In genomic region chr4:2418652-2419571, GRCh38 we compare ENCODE assay signal across 1 cellular context.
TF ChIP-seq lines count a peak whose summit lies in the region.

CFAP99 (plus strand) TSS chr4:2418955.

TF ChIP-seq in HepG2, 621 proteins besides CTCF, POLR2A, EP300 and RAD21 (continued from another document and continues in another):
- TF ChIP-seq ZNF770 (CRISPR knock-in tag; IDR thresholded peaks at IDR 0.05) (no peak), SSRP1 (CRISPR knock-in tag; IDR thresholded peaks at IDR 0.05) (no peak), ZFY (CRISPR knock-in tag; IDR thresholded peaks at IDR 0.05) (peak; percentile 68), THYN1 (CRISPR knock-in tag; IDR thresholded peaks at IDR 0.05; ENCODE audit: borderline replicate concordance, low read depth) (no peak), KLF6 (CRISPR knock-in tag; IDR thresholded peaks at IDR 0.05) (no peak), HDAC1 (CRISPR knock-in tag; IDR thresholded peaks at IDR 0.05) (peak; percentile 71), ZSCAN25 (CRISPR knock-in tag; IDR thresholded peaks at IDR 0.05) (no peak), RXRB (CRISPR knock-in tag; IDR thresholded peaks at IDR 0.05; ENCODE audit: borderline replicate concordance) (no peak), ZNF18 (CRISPR knock-in tag; IDR thresholded peaks at IDR 0.05; ENCODE audit: insufficient replicate concordance) (no peak), CSRNP2 (CRISPR knock-in tag; conservative IDR thresholded peaks at IDR 0.05; ENCODE audit: low read depth) (no peak), HHEX (CRISPR knock-in tag; IDR thresholded peaks at IDR 0.05) (no peak), CEBPG (CRISPR knock-in tag; IDR thresholded peaks at IDR 0.05) (peak; percentile 6; the same call in 1 of the 2 replicates), GATA4 (IDR thresholded peaks at IDR 0.05; ENCODE audit: borderline replicate concordance, low read depth) (no peak), ZNF264 (CRISPR knock-in tag; IDR thresholded peaks at IDR 0.05) (no peak), ZNF253 (CRISPR knock-in tag; IDR thresholded peaks at IDR 0.05; ENCODE audit: borderline replicate concordance) (no peak), ZNF317 (CRISPR knock-in tag; IDR thresholded peaks at IDR 0.05) (no peak), ZNF281 (CRISPR knock-in tag; IDR thresholded peaks at IDR 0.05; ENCODE audit: borderline replicate concordance) (no peak), ZNF33A (CRISPR knock-in tag; IDR thresholded peaks at IDR 0.05; ENCODE audit: borderline replicate concordance) (no peak), ZNF12 (CRISPR knock-in tag; IDR thresholded peaks at IDR 0.05) (no peak), PRDM15 (CRISPR knock-in tag; IDR thresholded peaks at IDR 0.05) (no peak), ARHGAP35 (CRISPR knock-in tag; IDR thresholded peaks at IDR 0.05; ENCODE audit: borderline replicate concordance) (no peak)
- TF ChIP-seq, protein P1, sequence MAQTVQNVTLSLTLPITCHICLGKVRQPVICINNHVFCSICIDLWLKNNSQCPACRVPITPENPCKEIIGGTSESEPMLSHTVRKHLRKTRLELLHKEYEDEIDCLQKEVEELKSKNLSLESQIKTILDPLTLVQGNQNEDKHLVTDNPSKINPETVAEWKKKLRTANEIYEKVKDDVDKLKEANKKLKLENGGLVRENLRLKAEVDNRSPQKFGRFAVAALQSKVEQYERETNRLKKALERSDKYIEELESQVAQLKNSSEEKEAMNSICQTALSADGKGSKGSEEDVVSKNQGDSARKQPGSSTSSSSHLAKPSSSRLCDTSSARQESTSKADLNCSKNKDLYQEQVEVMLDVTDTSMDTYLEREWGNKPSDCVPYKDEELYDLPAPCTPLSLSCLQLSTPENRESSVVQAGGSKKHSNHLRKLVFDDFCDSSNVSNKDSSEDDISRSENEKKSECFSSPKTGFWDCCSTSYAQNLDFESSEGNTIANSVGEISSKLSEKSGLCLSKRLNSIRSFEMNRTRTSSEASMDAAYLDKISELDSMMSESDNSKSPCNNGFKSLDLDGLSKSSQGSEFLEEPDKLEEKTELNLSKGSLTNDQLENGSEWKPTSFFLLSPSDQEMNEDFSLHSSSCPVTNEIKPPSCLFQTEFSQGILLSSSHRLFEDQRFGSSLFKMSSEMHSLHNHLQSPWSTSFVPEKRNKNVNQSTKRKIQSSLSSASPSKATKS (CRISPR knock-in tag; IDR thresholded peaks at IDR 0.05), result no peak
- TF ChIP-seq, protein P2, sequence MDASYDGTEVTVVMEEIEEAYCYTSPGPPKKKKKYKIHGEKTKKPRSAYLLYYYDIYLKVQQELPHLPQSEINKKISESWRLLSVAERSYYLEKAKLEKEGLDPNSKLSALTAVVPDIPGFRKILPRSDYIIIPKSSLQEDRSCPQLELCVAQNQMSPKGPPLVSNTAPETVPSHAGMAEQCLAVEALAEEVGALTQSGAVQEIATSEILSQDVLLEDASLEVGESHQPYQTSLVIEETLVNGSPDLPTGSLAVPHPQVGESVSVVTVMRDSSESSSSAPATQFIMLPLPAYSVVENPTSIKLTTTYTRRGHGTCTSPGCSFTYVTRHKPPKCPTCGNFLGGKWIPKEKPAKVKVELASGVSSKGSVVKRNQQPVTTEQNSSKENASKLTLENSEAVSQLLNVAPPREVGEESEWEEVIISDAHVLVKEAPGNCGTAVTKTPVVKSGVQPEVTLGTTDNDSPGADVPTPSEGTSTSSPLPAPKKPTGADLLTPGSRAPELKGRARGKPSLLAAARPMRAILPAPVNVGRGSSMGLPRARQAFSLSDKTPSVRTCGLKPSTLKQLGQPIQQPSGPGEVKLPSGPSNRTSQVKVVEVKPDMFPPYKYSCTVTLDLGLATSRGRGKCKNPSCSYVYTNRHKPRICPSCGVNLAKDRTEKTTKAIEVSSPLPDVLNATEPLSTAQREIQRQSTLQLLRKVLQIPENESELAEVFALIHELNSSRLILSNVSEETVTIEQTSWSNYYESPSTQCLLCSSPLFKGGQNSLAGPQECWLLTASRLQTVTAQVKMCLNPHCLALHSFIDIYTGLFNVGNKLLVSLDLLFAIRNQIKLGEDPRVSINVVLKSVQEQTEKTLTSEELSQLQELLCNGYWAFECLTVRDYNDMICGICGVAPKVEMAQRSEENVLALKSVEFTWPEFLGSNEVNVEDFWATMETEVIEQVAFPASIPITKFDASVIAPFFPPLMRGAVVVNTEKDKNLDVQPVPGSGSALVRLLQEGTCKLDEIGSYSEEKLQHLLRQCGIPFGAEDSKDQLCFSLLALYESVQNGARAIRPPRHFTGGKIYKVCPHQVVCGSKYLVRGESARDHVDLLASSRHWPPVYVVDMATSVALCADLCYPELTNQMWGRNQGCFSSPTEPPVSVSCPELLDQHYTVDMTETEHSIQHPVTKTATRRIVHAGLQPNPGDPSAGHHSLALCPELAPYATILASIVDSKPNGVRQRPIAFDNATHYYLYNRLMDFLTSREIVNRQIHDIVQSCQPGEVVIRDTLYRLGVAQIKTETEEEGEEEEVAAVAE (CRISPR knock-in tag; IDR thresholded peaks at IDR 0.05; ENCODE audit: borderline replicate concordance), result 0 out of 2 replicates have a peak, but pooled peaks have one; percentile 18
- TF ChIP-seq, protein P3, sequence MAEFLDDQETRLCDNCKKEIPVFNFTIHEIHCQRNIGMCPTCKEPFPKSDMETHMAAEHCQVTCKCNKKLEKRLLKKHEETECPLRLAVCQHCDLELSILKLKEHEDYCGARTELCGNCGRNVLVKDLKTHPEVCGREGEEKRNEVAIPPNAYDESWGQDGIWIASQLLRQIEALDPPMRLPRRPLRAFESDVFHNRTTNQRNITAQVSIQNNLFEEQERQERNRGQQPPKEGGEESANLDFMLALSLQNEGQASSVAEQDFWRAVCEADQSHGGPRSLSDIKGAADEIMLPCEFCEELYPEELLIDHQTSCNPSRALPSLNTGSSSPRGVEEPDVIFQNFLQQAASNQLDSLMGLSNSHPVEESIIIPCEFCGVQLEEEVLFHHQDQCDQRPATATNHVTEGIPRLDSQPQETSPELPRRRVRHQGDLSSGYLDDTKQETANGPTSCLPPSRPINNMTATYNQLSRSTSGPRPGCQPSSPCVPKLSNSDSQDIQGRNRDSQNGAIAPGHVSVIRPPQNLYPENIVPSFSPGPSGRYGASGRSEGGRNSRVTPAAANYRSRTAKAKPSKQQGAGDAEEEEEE (CRISPR knock-in tag; IDR thresholded peaks at IDR 0.05; ENCODE audit: borderline replicate concordance), result no peak
- TF ChIP-seq, protein P4, sequence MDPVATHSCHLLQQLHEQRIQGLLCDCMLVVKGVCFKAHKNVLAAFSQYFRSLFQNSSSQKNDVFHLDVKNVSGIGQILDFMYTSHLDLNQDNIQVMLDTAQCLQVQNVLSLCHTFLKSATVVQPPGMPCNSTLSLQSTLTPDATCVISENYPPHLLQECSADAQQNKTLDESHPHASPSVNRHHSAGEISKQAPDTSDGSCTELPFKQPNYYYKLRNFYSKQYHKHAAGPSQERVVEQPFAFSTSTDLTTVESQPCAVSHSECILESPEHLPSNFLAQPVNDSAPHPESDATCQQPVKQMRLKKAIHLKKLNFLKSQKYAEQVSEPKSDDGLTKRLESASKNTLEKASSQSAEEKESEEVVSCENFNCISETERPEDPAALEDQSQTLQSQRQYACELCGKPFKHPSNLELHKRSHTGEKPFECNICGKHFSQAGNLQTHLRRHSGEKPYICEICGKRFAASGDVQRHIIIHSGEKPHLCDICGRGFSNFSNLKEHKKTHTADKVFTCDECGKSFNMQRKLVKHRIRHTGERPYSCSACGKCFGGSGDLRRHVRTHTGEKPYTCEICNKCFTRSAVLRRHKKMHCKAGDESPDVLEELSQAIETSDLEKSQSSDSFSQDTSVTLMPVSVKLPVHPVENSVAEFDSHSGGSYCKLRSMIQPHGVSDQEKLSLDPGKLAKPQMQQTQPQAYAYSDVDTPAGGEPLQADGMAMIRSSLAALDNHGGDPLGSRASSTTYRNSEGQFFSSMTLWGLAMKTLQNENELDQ (CRISPR knock-in tag; IDR thresholded peaks at IDR 0.05; ENCODE audit: borderline replicate concordance), result no peak
